ENCODE assay signal across 1 cellular context in the genomic region with DNA sequence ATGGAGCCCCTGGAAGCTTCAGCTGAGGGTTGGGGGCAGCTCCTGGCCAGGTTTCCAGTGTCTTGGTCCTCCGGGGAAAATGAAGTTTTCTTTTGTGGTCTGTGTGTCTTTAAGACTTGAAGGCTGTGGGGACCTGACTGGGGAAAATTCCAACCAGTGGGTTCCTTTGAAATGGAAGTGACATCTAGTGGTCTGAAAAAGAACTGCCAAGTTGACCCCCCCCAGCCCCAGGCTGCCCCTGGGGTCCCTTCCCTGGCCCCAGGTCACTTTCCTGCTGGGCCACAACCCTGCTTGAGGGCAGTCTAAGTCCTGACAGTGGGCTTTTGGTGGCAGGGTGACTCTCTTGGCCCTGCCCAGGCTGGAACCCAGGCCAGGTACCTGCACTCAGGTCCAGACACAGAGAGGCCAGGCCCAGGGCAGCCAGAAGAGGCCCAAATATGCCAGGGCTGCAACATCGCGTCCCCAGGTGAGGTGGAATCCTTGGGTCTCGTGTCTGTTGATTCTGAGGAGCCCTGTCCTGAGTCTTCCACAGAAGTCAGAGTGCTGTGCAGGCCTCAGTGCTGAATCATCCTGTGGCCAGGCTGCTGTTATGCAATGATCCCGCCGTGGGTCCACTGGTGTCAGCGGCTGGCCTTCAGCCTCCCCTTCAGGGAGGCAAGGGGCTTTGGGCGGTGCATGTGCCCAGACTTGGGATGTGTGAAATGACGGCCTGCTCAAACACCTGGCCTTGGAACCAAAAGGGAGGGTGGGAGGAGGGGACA.
TF ChIP-seq lines count a peak whose summit lies in the region.

No MANE protein-coding gene starts in this region.

TF ChIP-seq in K562, 482 proteins besides CTCF, POLR2A, EP300 and RAD21 (continued from another document and continues in another):
- TF ChIP-seq, protein P1, sequence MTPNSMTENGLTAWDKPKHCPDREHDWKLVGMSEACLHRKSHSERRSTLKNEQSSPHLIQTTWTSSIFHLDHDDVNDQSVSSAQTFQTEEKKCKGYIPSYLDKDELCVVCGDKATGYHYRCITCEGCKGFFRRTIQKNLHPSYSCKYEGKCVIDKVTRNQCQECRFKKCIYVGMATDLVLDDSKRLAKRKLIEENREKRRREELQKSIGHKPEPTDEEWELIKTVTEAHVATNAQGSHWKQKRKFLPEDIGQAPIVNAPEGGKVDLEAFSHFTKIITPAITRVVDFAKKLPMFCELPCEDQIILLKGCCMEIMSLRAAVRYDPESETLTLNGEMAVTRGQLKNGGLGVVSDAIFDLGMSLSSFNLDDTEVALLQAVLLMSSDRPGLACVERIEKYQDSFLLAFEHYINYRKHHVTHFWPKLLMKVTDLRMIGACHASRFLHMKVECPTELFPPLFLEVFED (CRISPR knock-in tag; conservative IDR thresholded peaks at IDR 0.05) = no peak
- TF ChIP-seq ZSCAN29 (IDR thresholded peaks at IDR 0.05) (no peak), GABPB1 (CRISPR knock-in tag; IDR thresholded peaks at IDR 0.05) (no peak), CXXC5 (CRISPR knock-in tag; IDR thresholded peaks at IDR 0.05) (peak; percentile 45), ZKSCAN8 (CRISPR knock-in tag; IDR thresholded peaks at IDR 0.05) (no peak), KLF10 (CRISPR knock-in tag; IDR thresholded peaks at IDR 0.05) (no peak), MYBL2 (IDR thresholded peaks at IDR 0.05; ENCODE audit: low read depth) (no peak), MYBL2 (CRISPR knock-in tag; IDR thresholded peaks at IDR 0.05; ENCODE audit: borderline replicate concordance) (no peak), POLR2G (IDR thresholded peaks at IDR 0.05; ENCODE audit: low read depth, low read length) (no peak), XRCC3 (IDR thresholded peaks at IDR 0.05) (no peak), RBM25 (IDR thresholded peaks at IDR 0.05; ENCODE audit: low read depth, low read length, severe bottlenecking) (no peak), KDM1A (IDR thresholded peaks at IDR 0.05) (no peak), SRSF7 (optimal IDR thresholded peaks at IDR 0.05; ENCODE audit: low read depth, low read length) (no peak), ZNF583 (CRISPR knock-in tag; IDR thresholded peaks at IDR 0.05) (no peak), POU5F1 (IDR thresholded peaks at IDR 0.05; ENCODE audit: borderline replicate concordance, low read depth, low read length, partially characterized antibody) (no peak), ZFX (CRISPR knock-in tag; IDR thresholded peaks at IDR 0.05) (peak; percentile 80), TCF7L2 (IDR thresholded peaks at IDR 0.05; ENCODE audit: low read depth, low read length) (no peak), XRCC5 (IDR thresholded peaks at IDR 0.05; ENCODE audit: low read depth, low read length) (0 out of 2 replicates have a peak, but pooled peaks have one; percentile 39), YBX1 (IDR thresholded peaks at IDR 0.05) (no peak), JUN (IDR thresholded peaks at IDR 0.05; ENCODE audit: borderline replicate concordance, low read depth, low read length) (peak; percentile 42; the same call in 1 of the 2 replicates), JUN (CRISPR knock-in tag; IDR thresholded peaks at IDR 0.05; ENCODE audit: borderline replicate concordance) (no peak), SMARCE1 (IDR thresholded peaks at IDR 0.05) (peak; percentile 77), NFIC (IDR thresholded peaks at IDR 0.05) (peak; percentile 32; the same call in 1 of the 2 replicates), ZNF507 (tag; conservative IDR thresholded peaks at IDR 0.05) (no peak), HMG20B (CRISPR knock-in tag; IDR thresholded peaks at IDR 0.05) (no peak), MEIS2 (IDR thresholded peaks at IDR 0.05; ENCODE audit: partially characterized antibody) (no peak), BRCA1 (IDR thresholded peaks at IDR 0.05) (no peak), BRCA1 (CRISPR knock-in tag; IDR thresholded peaks at IDR 0.05) (no peak), SMC3 (conservative IDR thresholded peaks at IDR 0.05; ENCODE audit: insufficient read depth, low read depth, low read length) (0 out of 2 replicates have a peak, but pooled peaks have one; percentile 43), GTF2B (IDR thresholded peaks at IDR 0.05; ENCODE audit: extremely low read depth, insufficient read length) (no peak), STAT6 (CRISPR knock-in tag; IDR thresholded peaks at IDR 0.05) (no peak), EP400 (IDR thresholded peaks at IDR 0.05) (no peak), E4F1 (CRISPR knock-in tag; IDR thresholded peaks at IDR 0.05; ENCODE audit: borderline replicate concordance) (no peak), ZC3H11A (IDR thresholded peaks at IDR 0.05; ENCODE audit: low read depth, low read length) (no peak), SPI1 (IDR thresholded peaks at IDR 0.05; ENCODE audit: borderline replicate concordance, low read depth, low read length) (no peak), ZNF699 (CRISPR knock-in tag; IDR thresholded peaks at IDR 0.05; ENCODE audit: insufficient replicate concordance) (no peak), ZSCAN32 (CRISPR knock-in tag; IDR thresholded peaks at IDR 0.05) (no peak)
- TF ChIP-seq, protein P2, sequence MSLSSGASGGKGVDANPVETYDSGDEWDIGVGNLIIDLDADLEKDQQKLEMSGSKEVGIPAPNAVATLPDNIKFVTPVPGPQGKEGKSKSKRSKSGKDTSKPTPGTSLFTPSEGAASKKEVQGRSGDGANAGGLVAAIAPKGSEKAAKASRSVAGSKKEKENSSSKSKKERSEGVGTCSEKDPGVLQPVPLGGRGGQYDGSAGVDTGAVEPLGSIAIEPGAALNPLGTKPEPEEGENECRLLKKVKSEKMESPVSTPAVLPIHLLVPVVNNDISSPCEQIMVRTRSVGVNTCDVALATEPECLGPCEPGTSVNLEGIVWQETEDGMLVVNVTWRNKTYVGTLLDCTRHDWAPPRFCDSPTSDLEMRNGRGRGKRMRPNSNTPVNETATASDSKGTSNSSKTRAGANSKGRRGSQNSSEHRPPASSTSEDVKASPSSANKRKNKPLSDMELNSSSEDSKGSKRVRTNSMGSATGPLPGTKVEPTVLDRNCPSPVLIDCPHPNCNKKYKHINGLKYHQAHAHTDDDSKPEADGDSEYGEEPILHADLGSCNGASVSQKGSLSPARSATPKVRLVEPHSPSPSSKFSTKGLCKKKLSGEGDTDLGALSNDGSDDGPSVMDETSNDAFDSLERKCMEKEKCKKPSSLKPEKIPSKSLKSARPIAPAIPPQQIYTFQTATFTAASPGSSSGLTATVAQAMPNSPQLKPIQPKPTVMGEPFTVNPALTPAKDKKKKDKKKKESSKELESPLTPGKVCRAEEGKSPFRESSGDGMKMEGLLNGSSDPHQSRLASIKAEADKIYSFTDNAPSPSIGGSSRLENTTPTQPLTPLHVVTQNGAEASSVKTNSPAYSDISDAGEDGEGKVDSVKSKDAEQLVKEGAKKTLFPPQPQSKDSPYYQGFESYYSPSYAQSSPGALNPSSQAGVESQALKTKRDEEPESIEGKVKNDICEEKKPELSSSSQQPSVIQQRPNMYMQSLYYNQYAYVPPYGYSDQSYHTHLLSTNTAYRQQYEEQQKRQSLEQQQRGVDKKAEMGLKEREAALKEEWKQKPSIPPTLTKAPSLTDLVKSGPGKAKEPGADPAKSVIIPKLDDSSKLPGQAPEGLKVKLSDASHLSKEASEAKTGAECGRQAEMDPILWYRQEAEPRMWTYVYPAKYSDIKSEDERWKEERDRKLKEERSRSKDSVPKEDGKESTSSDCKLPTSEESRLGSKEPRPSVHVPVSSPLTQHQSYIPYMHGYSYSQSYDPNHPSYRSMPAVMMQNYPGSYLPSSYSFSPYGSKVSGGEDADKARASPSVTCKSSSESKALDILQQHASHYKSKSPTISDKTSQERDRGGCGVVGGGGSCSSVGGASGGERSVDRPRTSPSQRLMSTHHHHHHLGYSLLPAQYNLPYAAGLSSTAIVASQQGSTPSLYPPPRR (CRISPR knock-in tag; IDR thresholded peaks at IDR 0.05; ENCODE audit: borderline replicate concordance) = no peak
- TF ChIP-seq, protein P3, sequence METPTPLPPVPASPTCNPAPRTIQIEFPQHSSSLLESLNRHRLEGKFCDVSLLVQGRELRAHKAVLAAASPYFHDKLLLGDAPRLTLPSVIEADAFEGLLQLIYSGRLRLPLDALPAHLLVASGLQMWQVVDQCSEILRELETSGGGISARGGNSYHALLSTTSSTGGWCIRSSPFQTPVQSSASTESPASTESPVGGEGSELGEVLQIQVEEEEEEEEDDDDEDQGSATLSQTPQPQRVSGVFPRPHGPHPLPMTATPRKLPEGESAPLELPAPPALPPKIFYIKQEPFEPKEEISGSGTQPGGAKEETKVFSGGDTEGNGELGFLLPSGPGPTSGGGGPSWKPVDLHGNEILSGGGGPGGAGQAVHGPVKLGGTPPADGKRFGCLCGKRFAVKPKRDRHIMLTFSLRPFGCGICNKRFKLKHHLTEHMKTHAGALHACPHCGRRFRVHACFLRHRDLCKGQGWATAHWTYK (CRISPR knock-in tag; IDR thresholded peaks at IDR 0.05) = peak; percentile 96
- TF ChIP-seq, protein P4, sequence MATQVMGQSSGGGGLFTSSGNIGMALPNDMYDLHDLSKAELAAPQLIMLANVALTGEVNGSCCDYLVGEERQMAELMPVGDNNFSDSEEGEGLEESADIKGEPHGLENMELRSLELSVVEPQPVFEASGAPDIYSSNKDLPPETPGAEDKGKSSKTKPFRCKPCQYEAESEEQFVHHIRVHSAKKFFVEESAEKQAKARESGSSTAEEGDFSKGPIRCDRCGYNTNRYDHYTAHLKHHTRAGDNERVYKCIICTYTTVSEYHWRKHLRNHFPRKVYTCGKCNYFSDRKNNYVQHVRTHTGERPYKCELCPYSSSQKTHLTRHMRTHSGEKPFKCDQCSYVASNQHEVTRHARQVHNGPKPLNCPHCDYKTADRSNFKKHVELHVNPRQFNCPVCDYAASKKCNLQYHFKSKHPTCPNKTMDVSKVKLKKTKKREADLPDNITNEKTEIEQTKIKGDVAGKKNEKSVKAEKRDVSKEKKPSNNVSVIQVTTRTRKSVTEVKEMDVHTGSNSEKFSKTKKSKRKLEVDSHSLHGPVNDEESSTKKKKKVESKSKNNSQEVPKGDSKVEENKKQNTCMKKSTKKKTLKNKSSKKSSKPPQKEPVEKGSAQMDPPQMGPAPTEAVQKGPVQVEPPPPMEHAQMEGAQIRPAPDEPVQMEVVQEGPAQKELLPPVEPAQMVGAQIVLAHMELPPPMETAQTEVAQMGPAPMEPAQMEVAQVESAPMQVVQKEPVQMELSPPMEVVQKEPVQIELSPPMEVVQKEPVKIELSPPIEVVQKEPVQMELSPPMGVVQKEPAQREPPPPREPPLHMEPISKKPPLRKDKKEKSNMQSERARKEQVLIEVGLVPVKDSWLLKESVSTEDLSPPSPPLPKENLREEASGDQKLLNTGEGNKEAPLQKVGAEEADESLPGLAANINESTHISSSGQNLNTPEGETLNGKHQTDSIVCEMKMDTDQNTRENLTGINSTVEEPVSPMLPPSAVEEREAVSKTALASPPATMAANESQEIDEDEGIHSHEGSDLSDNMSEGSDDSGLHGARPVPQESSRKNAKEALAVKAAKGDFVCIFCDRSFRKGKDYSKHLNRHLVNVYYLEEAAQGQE (CRISPR knock-in tag; IDR thresholded peaks at IDR 0.05; ENCODE audit: low read depth) = no peak
